ENCODE assay signal across 23 cellular contexts in the genomic region with DNA sequence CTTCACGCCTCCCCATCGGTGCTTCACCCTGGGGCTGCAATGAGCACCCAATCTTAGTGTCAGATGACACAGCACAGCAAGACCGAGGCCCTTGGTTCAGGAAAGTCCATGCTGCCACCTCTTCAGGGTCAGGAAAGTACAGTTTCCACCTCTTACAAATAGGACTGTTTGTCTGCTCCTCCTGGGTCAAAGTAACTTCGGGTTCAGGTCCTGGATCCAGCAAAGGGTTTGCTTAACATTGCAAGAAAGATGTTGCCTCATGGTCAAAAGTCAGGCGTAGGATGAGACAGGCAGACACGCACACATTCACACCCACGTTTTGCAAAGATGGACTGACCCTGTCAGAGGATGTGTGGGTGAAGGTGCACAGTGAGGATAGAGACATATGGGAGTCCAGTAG. TPM values are rescaled to one million over a fixed set of nuclear protein-coding genes. Genes with fewer than 3 reads are reported as not detected.
"Had no signal": no experiment of that assay in that cellular context is flagged by ENCODE, and none has a peak within 500 bp of the region (broad histone marks: within the 10 kb centered on the region; RNA-seq: fewer than 3 reads in every experiment).

No MANE protein-coding gene starts in this region.

- H3K9me3 ChIP-seq: SJSA1 had no signal

- H3K4me1 ChIP-seq: SJSA1 had no signal

- H3K27ac ChIP-seq: SJSA1, SK-N-MC had no signal

- H3K36me3 ChIP-seq: MG63, SJSA1 had no signal

- DNase-seq: Karpas-422, KG1, MG63, NCI-H1092, NCI-H1105 treated with DMSO at 0.1 percent for 48 hours, NCI-H1417 treated with DMSO at 0.1 percent for 48 hours, NCI-H146, NCI-H1694 treated with DMSO at 0.1 percent for 48 hours, NCI-H1930, NCI-H2081, NCI-H2107, NCI-H2227 treated with DMSO at 0.1 percent for 48 hours, NCI-H524, NCI-H526 treated with DMSO at 0.1 percent for 48 hours, NCI-H748 treated with DMSO at 0.1 percent for 48 hours, Right ventricle myocardium superior, RPMI8226, SIG-M5 had no signal

- H3K4me3 ChIP-seq: MG63, SJSA1, SK-N-MC had no signal

- FAIRE-seq: RCC 7860 had no signal

RNA-seq across cellular contexts. Expression of gene CYP2B6, which starts 1.6 kb away (rescaled TPM):
- total RNA-seq: HT1080, NCI-H460, SJSA1 had no signal
